In genomic region chr2:207437136-207437856, GRCh38 we compare ENCODE assay signal across 17 cellular contexts.
DNase-seq lines count a peak whose midpoint lies in the region; ATAC-seq and TF ChIP-seq lines count a peak whose summit lies in the region.
"Had no signal": no experiment of that assay in that cellular context is flagged by ENCODE, and none has a peak within 500 bp of the region (broad histone marks: within the 10 kb centered on the region; RNA-seq: fewer than 3 reads in every experiment).

No MANE protein-coding gene starts in this region.

- H3K4me3 ChIP-seq in stomach smooth muscle (ENCODE audit: low read length in 2 of 2) = peak overlapping the region in 1 of 2 donors; percentile 15
- H3K4me3 ChIP-seq: PC-9, SK-N-MC had no signal

- H3K4me3 Mint-ChIP-seq in brain = peak overlapping the region in 1 of 5 experiments; percentile 23
- H3K4me3 Mint-ChIP-seq in activated naive CD8-positive, alpha-beta T cell treated with anti-CD3 and anti-CD28 coated beads, Interleukin-2, amount 50 U/mL, for 24 hours = no peak overlapping the region

- no peaks in the 10 kb centered on the region for H3K27me3 ChIP-seq in stomach smooth muscle (ENCODE audit: control insufficient read depth in 1 of 2, insufficient read depth in 2 of 2, low read length in 2 of 2)

- no peaks in the 10 kb centered on the region for H3K9me3 Mint-ChIP-seq in brain
- H3K9me3 Mint-ChIP-seq in activated naive CD8-positive, alpha-beta T cell treated with anti-CD3 and anti-CD28 coated beads, Interleukin-2, amount 50 U/mL, for 24 hours = no peaks in the 10 kb centered on the region

- no peaks in the 10 kb centered on the region for H3K27me3 Mint-ChIP-seq in brain
- H3K27me3 Mint-ChIP-seq in activated naive CD8-positive, alpha-beta T cell treated with anti-CD3 and anti-CD28 coated beads, Interleukin-2, amount 50 U/mL, for 24 hours = no peaks in the 10 kb centered on the region

- H3K27ac ChIP-seq in stomach smooth muscle (ENCODE audit: low read length) = peak overlapping the region; percentile 88
- H3K27ac ChIP-seq: PC-9, SK-N-MC had no signal

- H3K9me3 ChIP-seq in stomach smooth muscle (ENCODE audit: control insufficient read depth in 2 of 2, low read length in 2 of 2) = no peaks in the 10 kb centered on the region

- ATAC-seq in HG02884 (IDR thresholded peaks at IDR 0.05; ENCODE audit: unreplicated experiment) = no peak
- no peak for ATAC-seq in activated naive CD8-positive, alpha-beta T cell treated with anti-CD3 and anti-CD28 coated beads, Interleukin-2, amount 50 U/mL, for 24 hours
- ATAC-seq: HCT116 had no signal

- H3K36me3 ChIP-seq in stomach smooth muscle (ENCODE audit: control insufficient read depth in 2 of 2, insufficient read depth in 2 of 2, low read length in 2 of 2) = no peaks in the 10 kb centered on the region

- H3K9ac ChIP-seq in stomach smooth muscle (ENCODE audit: low read length in 2 of 2) = peak overlapping the region; percentile 24 to 29

- peaks cover 61% of the 10 kb centered on the region for H3K4me1 Mint-ChIP-seq in brain
- no peaks in the 10 kb centered on the region for H3K4me1 Mint-ChIP-seq in activated naive CD8-positive, alpha-beta T cell treated with anti-CD3 and anti-CD28 coated beads, Interleukin-2, amount 50 U/mL, for 24 hours

- TF ChIP-seq CTCF in brain (conservative IDR thresholded peaks at IDR 0.05) = no peak

- peak; percentile 49 for DNase-seq in NCI-H1092 treated with DMSO at 0.1 percent for 48 hours (lab: John Stamatoyannopoulos, UW)
- DNase-seq in NCI-H1092 (lab: John Stamatoyannopoulos, UW) = no peak
- peak; percentile 51 to 82 for DNase-seq in NCI-H526 (lab: John Stamatoyannopoulos, UW)
- no peak for DNase-seq in activated naive CD8-positive, alpha-beta T cell treated with anti-CD3 and anti-CD28 coated beads, Interleukin-2, amount 50 U/mL, for 24 hours
- no peak for DNase-seq in stimulated activated CD8-positive, alpha-beta memory T cell treated with anti-CD3 and anti-CD28 coated beads, Interleukin-4, amount 100 ng/mL, for 48 hours
- DNase-seq: Caco-2, IMR-90, MV-4-11, NCI-H146, NCI-H2171, NCI-H524, PC-9 had no signal

- peak overlapping the region; percentile 29 to 83 (median 68) for H3K27ac Mint-ChIP-seq in brain
- no peak overlapping the region for H3K27ac Mint-ChIP-seq in activated naive CD8-positive, alpha-beta T cell treated with anti-CD3 and anti-CD28 coated beads, Interleukin-2, amount 50 U/mL, for 24 hours

- H3K36me3 Mint-ChIP-seq in brain = no peaks in the 10 kb centered on the region
- H3K36me3 Mint-ChIP-seq in activated naive CD8-positive, alpha-beta T cell treated with anti-CD3 and anti-CD28 coated beads, Interleukin-2, amount 50 U/mL, for 24 hours (ENCODE audit: low read depth) = no peaks in the 10 kb centered on the region

- H3K4me1 ChIP-seq in stomach smooth muscle (ENCODE audit: control insufficient read depth, insufficient read depth, low read length) = peaks cover 3% of the 10 kb centered on the region
- H3K4me1 ChIP-seq: Caco-2 had no signal

Comparison
In these comparisons a context has a peak if more than half of its experiments do, and no peak if none do; other contexts are left out.
1. DNase-seq: peak in NCI-H1092 treated with DMSO at 0.1 percent for 48 hours (single experiment) and NCI-H526 (2 of 2); none in NCI-H1092 (single experiment), activated naive CD8-positive, alpha-beta T cell treated with anti-CD3 and anti-CD28 coated beads, Interleukin-2, amount 50 U/mL, for 24 hours (single experiment) and stimulated activated CD8-positive, alpha-beta memory T cell treated with anti-CD3 and anti-CD28 coated beads, Interleukin-4, amount 100 ng/mL, for 48 hours (single experiment).